Comparison of ENCODE assay signal across 10 cellular contexts in the genomic region with DNA sequence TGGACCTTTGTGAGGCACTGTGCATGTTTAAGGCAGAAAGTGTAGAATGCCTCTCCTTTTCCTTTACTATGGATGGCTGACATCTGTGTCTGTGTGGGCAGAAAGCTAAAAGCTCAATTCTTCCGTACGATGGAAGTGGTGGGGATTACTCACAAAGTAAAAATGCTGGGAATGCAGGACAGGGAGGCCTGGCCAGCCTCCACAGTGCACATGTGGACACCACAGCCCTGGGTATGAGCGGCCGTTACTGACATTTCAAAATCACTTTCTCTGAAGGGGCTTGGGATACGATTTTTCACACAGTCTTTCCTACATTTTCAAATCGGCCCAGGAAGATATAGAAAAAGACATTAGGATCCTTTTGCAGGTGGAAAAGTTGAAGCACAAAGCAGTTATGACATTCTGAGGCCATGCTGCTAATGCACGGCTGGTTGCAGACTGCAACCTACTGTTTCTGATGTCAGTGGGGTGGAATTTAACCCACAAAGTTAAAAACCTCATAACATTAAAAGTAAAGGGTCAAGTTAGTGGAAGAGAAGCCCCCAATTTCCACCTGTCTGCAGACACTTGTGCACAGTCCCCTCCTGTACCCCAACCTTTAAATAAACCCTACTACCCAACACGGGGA. TPM values are rescaled to one million over a fixed set of nuclear protein-coding genes. Genes with fewer than 3 reads are reported as not detected.
DNase-seq lines count a peak whose midpoint lies in the region; ATAC-seq, FAIRE-seq and TF ChIP-seq lines count a peak whose summit lies in the region.
"Had no signal": no experiment of that assay in that cellular context is flagged by ENCODE, and none has a peak within 500 bp of the region (broad histone marks: within the 10 kb centered on the region; RNA-seq: fewer than 3 reads in every experiment).

No MANE protein-coding gene starts in this region.

- TF ChIP-seq CTCF in chondrocyte (IDR thresholded peaks at IDR 0.05) (no peak), left lung (IDR thresholded peaks at IDR 0.05) (no peak), type B pancreatic cell (conservative IDR thresholded peaks at IDR 0.05) (no peak), MM.1S (IDR thresholded peaks at IDR 0.05; ENCODE audit: low read length) (no peak)

- peaks cover 87% of the 10 kb centered on the region for H3K4me1 Mint-ChIP-seq in chondrocyte (ENCODE audit: low read depth)
- peaks cover 24% of the 10 kb centered on the region for H3K4me1 Mint-ChIP-seq in type B pancreatic cell (ENCODE audit: unreplicated experiment)
- H3K4me1 Mint-ChIP-seq in activated T-cell treated with anti-CD3 and anti-CD28 coated beads, Interleukin-2, amount 50 U/mL, for 4 hours (ENCODE audit: low read depth) = peaks cover 17% of the 10 kb centered on the region

- H4K20me1 ChIP-seq in MM.1S (ENCODE audit: insufficient read depth, low read length) = no peaks in the 10 kb centered on the region

- H3K9me3 ChIP-seq in left lung = no peaks in the 10 kb centered on the region
- no peaks in the 10 kb centered on the region for H3K9me3 ChIP-seq in MM.1S (replicated peaks; ENCODE audit: insufficient read depth, low read length)

- no peaks in the 10 kb centered on the region for H3K9me3 Mint-ChIP-seq in chondrocyte (ENCODE audit: low read depth)
- H3K9me3 Mint-ChIP-seq in type B pancreatic cell = no peaks in the 10 kb centered on the region
- H3K9me3 Mint-ChIP-seq in activated T-cell treated with anti-CD3 and anti-CD28 coated beads, Interleukin-2, amount 50 U/mL, for 4 hours = no peaks in the 10 kb centered on the region
- H3K9me3 Mint-ChIP-seq: naive thymus-derived CD4-positive, alpha-beta T cell had no signal

- no peak overlapping the region for H3K4me3 ChIP-seq in left lung
- no peak overlapping the region for H3K4me3 ChIP-seq in MM.1S (ENCODE audit: low read length)

- H3K4me3 Mint-ChIP-seq in chondrocyte (ENCODE audit: unreplicated experiment) (peak overlapping the region; percentile 3), type B pancreatic cell (peak overlapping the region; percentile 42)
- no peak overlapping the region for H3K4me3 Mint-ChIP-seq in activated T-cell treated with anti-CD3 and anti-CD28 coated beads, Interleukin-2, amount 50 U/mL, for 4 hours

- no peaks in the 10 kb centered on the region for H3K27me3 ChIP-seq in left lung
- no peaks in the 10 kb centered on the region for H3K27me3 ChIP-seq in MM.1S (replicated peaks; ENCODE audit: insufficient read depth, low read length)

- intact Hi-C loops in left lung (cut with DNase I) = no loop called here

- H3K36me3 Mint-ChIP-seq in chondrocyte (ENCODE audit: low read depth) (peaks cover 2% of the 10 kb centered on the region), type B pancreatic cell (peaks cover 15% of the 10 kb centered on the region)
- H3K36me3 Mint-ChIP-seq in activated T-cell treated with anti-CD3 and anti-CD28 coated beads, Interleukin-2, amount 50 U/mL, for 4 hours (ENCODE audit: insufficient read depth) = peaks cover 19% of the 10 kb centered on the region

- H3K36me3 ChIP-seq in left lung (peaks cover 0 to 45% of the 10 kb centered on the region in 2 donors), MM.1S (replicated peaks; ENCODE audit: insufficient read depth, low read length) (no peaks in the 10 kb centered on the region)

- no peak overlapping the region for H2AFZ ChIP-seq in MM.1S (ENCODE audit: low read length)

- H3F3A ChIP-seq in MM.1S (ENCODE audit: insufficient read depth, low read length) = no peaks in the 10 kb centered on the region

- H3K27ac Mint-ChIP-seq in chondrocyte (ENCODE audit: unreplicated experiment) (peak overlapping the region; percentile 96), type B pancreatic cell (peak overlapping the region; percentile 77)

- H3K4me1 ChIP-seq in left lung = peaks cover 11 to 43% of the 10 kb centered on the region in 2 donors
- H3K4me1 ChIP-seq in MM.1S (ENCODE audit: low read length) = no peaks in the 10 kb centered on the region

- no peaks in the 10 kb centered on the region for H3K9me2 ChIP-seq in MM.1S (replicated peaks; ENCODE audit: insufficient read depth, low read length)

- ATAC-seq in left lung = peak; percentile 90
- no peak for ATAC-seq in HG02571 (IDR thresholded peaks at IDR 0.05; ENCODE audit: unreplicated experiment)
- ATAC-seq in GM19463 (IDR thresholded peaks at IDR 0.05; ENCODE audit: unreplicated experiment) = no peak
- no peak for ATAC-seq in activated T-cell treated with anti-CD3 and anti-CD28 coated beads, Interleukin-2, amount 50 U/mL, for 4 hours
- ATAC-seq: naive thymus-derived CD4-positive, alpha-beta T cell had no signal

- H3K4me2 ChIP-seq in MM.1S (ENCODE audit: low read depth, low read length) = no peak overlapping the region

- peak; percentile 92 for FAIRE-seq in HTR-8/SVneo (lab: Jason Lieb, UNC)

- H3K27me3 Mint-ChIP-seq in chondrocyte (ENCODE audit: low read depth) (no peaks in the 10 kb centered on the region), type B pancreatic cell (no peaks in the 10 kb centered on the region)
- no peaks in the 10 kb centered on the region for H3K27me3 Mint-ChIP-seq in activated T-cell treated with anti-CD3 and anti-CD28 coated beads, Interleukin-2, amount 50 U/mL, for 4 hours (ENCODE audit: low read depth)
- H3K27me3 Mint-ChIP-seq: naive thymus-derived CD4-positive, alpha-beta T cell had no signal

- DNase-seq in HTR-8/SVneo (ENCODE audit: insufficient read length, low spot score) (peak; percentile 84), chondrocyte (ENCODE audit: low spot score) (no peak), left lung (no peak), type B pancreatic cell (ENCODE audit: extremely low spot score, unreplicated experiment) (no peak), MM.1S (no peak)
- no peak for DNase-seq in activated T-cell treated with anti-CD3 and anti-CD28 coated beads, Interleukin-2, amount 50 U/mL, for 4 hours
- DNase-seq: naive thymus-derived CD4-positive, alpha-beta T cell; NCI-H1092 had no signal

- no peak overlapping the region for H3K9ac ChIP-seq in MM.1S (ENCODE audit: low read length)

- H3K79me2 ChIP-seq in MM.1S (ENCODE audit: low read length) = no peaks in the 10 kb centered on the region

- H3K27ac ChIP-seq in left lung (peak overlapping the region in 1 of 2 donors; percentile 33), MM.1S (ENCODE audit: low read length) (no peak overlapping the region)

RNA-seq across cellular contexts. Expression of gene EHD4, which starts 27.9 kb away (rescaled TPM):
- total RNA-seq in chondrocyte = 23.2 to 23.9 TPM (median 23.8 TPM) in 3 replicates
- total RNA-seq in left lung = 10 to 100 TPM; 23.0 to 32.6 TPM
- total RNA-seq in type B pancreatic cell (ENCODE audit: low replicate concordance) = 18.8 and 25.2 TPM in 2 replicates
- total RNA-seq in activated T-cell treated with anti-CD3 and anti-CD28 coated beads, Interleukin-2, amount 50 U/mL, for 4 hours = 10 to 100 TPM; 25.7 to 33.8 (median 27.6) TPM

RNA-seq across cellular contexts. Expression of gene SPTBN5, which starts 50.6 kb away (rescaled TPM):
- total RNA-seq in chondrocyte = 2.2 to 3.8 TPM (median 2.9 TPM) in 3 replicates
- 1 to 10 TPM; 2.2 to 4.8 TPM for total RNA-seq in left lung
- 3.1 and 4.2 TPM in 2 replicates for total RNA-seq in type B pancreatic cell (ENCODE audit: low replicate concordance)
- under 1 TPM; 0.16 to 0.69 (median 0.46) TPM for total RNA-seq in activated T-cell treated with anti-CD3 and anti-CD28 coated beads, Interleukin-2, amount 50 U/mL, for 4 hours
